In genomic region chr1:145957443-145958319, GRCh38 we compare ENCODE assay signal across 8 cellular contexts. TPM values are rescaled to one million over a fixed set of nuclear protein-coding genes. Genes with fewer than 3 reads are reported as not detected.
DNase-seq lines count a peak whose midpoint lies in the region; ATAC-seq and TF ChIP-seq lines count a peak whose summit lies in the region.

LIX1L (minus strand) TSS chr1:145958017; CDS start chr1:145957927, 90 bp downstream.

- POLR2A ChIA-PET in naive thymus-derived CD4-positive, alpha-beta T cell (lab: Charles Lee), result interaction anchor here (0.8 to 6.0 kb wide), 38 partner anchors 8 to 134 kb away, joined by 3 to 137 read pairs (median 7); partner anchors contain the start of genes NUDT17, PEX11B, PIAS3 and POLR3C

- peak within 1 kb of the TSS; percentile 94 for H2AFZ ChIP-seq in GM23338
- H2AFZ ChIP-seq in fibroblast of lung (ENCODE audit: low read length), result peak within 1 kb of the TSS; percentile 60

- H3K4me3 Mint-ChIP-seq in GM23338, result peak within 1 kb of the TSS; percentile 73
- H3K4me3 Mint-ChIP-seq in naive thymus-derived CD4-positive, alpha-beta T cell, result peak within 1 kb of the TSS; percentile 88 to 99 (median 98)
- peak within 1 kb of the TSS; percentile 82 to 85 for H3K4me3 Mint-ChIP-seq in stimulated activated naive B cell treated with anti-CD40 and anti-IgM and Interleukin-4, amounts not matched to agents 10 μg/mL and 1 μg/mL and 100 μg/mL, for 72 hours

- peaks cover 51% of the 10 kb centered on the region for H3K79me2 ChIP-seq in DOHH2 (ENCODE audit: control insufficient read depth, low read length)
- H3K79me2 ChIP-seq in GM23338 (replicated peaks; ENCODE audit: insufficient read depth), result no peaks in the 10 kb centered on the region
- peaks cover 46% of the 10 kb centered on the region for H3K79me2 ChIP-seq in fibroblast of lung (ENCODE audit: control insufficient read depth, insufficient read depth, low read length)

- H3K27me3 Mint-ChIP-seq in GM23338 (ENCODE audit: insufficient read depth, low read depth, poor library complexity), result peaks cover 57% of the 10 kb centered on the region
- H3K27me3 Mint-ChIP-seq in naive thymus-derived CD4-positive, alpha-beta T cell, result peaks cover 0 to 4% (median 0%) of the 10 kb centered on the region in 5 donors
- H3K27me3 Mint-ChIP-seq in stimulated activated naive B cell treated with anti-CD40 and anti-IgM and Interleukin-4, amounts not matched to agents 10 μg/mL and 1 μg/mL and 100 μg/mL, for 72 hours, result no peaks in the 10 kb centered on the region

- H3K4me2 ChIP-seq in DOHH2 (ENCODE audit: low read length) (peak within 1 kb of the TSS; percentile 98), GM23338 (peak within 1 kb of the TSS; percentile 87), fibroblast of lung (ENCODE audit: extremely low read depth, insufficient read depth, low read length) (peak within 1 kb of the TSS; percentile 97)

- H3K9me3 ChIP-seq in DOHH2 (ENCODE audit: control insufficient read depth, insufficient read depth, low read length), result no peaks in the 10 kb centered on the region
- no peaks in the 10 kb centered on the region for H3K9me3 ChIP-seq in fibroblast of lung (ENCODE audit: control insufficient read depth, insufficient read depth, low read depth, low read length)
- no peaks in the 10 kb centered on the region for H3K9me3 ChIP-seq in naive thymus-derived CD4-positive, alpha-beta T cell (ENCODE audit: control insufficient read depth in 2 of 3, low read length in 3 of 3)

- H3F3A ChIP-seq in DOHH2 (ENCODE audit: control insufficient read depth, insufficient read depth) (peaks cover 20% of the 10 kb centered on the region), GM23338 (replicated peaks; ENCODE audit: low read depth) (no peaks in the 10 kb centered on the region; the same call in 1 of the 2 replicates)

- H3K36me3 Mint-ChIP-seq in GM23338 (ENCODE audit: low read depth), result no peaks in the 10 kb centered on the region; the same call in 2 of the 3 replicates
- H3K36me3 Mint-ChIP-seq in naive thymus-derived CD4-positive, alpha-beta T cell, result peaks cover 0 to 18% (median 0%) of the 10 kb centered on the region in 5 donors
- H3K36me3 Mint-ChIP-seq in stimulated activated naive B cell treated with anti-CD40 and anti-IgM and Interleukin-4, amounts not matched to agents 10 μg/mL and 1 μg/mL and 100 μg/mL, for 72 hours, result peaks cover 2 to 5% of the 10 kb centered on the region in 2 donors

- H3K27ac Mint-ChIP-seq in GM23338, result no peak within 1 kb of the TSS
- peak within 1 kb of the TSS; percentile 87 to 98 (median 92) for H3K27ac Mint-ChIP-seq in naive thymus-derived CD4-positive, alpha-beta T cell
- H3K27ac Mint-ChIP-seq in stimulated activated naive B cell treated with anti-CD40 and anti-IgM and Interleukin-4, amounts not matched to agents 10 μg/mL and 1 μg/mL and 100 μg/mL, for 72 hours, result peak within 1 kb of the TSS; percentile 94

- peaks cover 1% of the 10 kb centered on the region; the same call in 2 of the 3 replicates for H3K9me3 Mint-ChIP-seq in GM23338
- peaks cover 0 to 1% (median 0%) of the 10 kb centered on the region in 11 donors for H3K9me3 Mint-ChIP-seq in naive thymus-derived CD4-positive, alpha-beta T cell
- H3K9me3 Mint-ChIP-seq in stimulated activated naive B cell treated with anti-CD40 and anti-IgM and Interleukin-4, amounts not matched to agents 10 μg/mL and 1 μg/mL and 100 μg/mL, for 72 hours, result no peaks in the 10 kb centered on the region

- H3K4me1 ChIP-seq in DOHH2 (ENCODE audit: control insufficient read depth, low read length), result peaks cover 71% of the 10 kb centered on the region
- peaks cover 12% of the 10 kb centered on the region for H3K4me1 ChIP-seq in GM23338 (ENCODE audit: insufficient read depth)
- H3K4me1 ChIP-seq in fibroblast of lung (ENCODE audit: control insufficient read depth, extremely low read depth, insufficient read depth, low read length), result peaks cover 20% of the 10 kb centered on the region
- peaks cover 35 to 57% of the 10 kb centered on the region in 2 donors for H3K4me1 ChIP-seq in naive thymus-derived CD4-positive, alpha-beta T cell (ENCODE audit: control insufficient read depth in 2 of 2, insufficient read depth in 2 of 2, low read length in 2 of 2)

- H3K9ac ChIP-seq in fibroblast of lung (ENCODE audit: insufficient read depth, low read length), result peak within 1 kb of the TSS; percentile 81

- no peak for TF ChIP-seq CTCF in DOHH2 (IDR thresholded peaks at IDR 0.05; ENCODE audit: low read depth, low read length, poor library complexity, severe bottlenecking)
- no peak for TF ChIP-seq CTCF in GM23338 (conservative IDR thresholded peaks at IDR 0.05; ENCODE audit: low read depth in 2 of 2)
- TF ChIP-seq CTCF in fibroblast of lung (conservative IDR thresholded peaks at IDR 0.05 in 1 of 2, IDR thresholded peaks at IDR 0.05 in 1 of 2; ENCODE audit: low read depth in 1 of 2, low read length in 2 of 2), result no peak

- CTCF ChIA-PET in naive thymus-derived CD4-positive, alpha-beta T cell (lab: Charles Lee), result interaction anchor here (0.7 to 2.2 kb wide), 13 partner anchors 9 to 111 kb away, joined by 3 to 20 read pairs (median 4); partner anchors contain the start of genes ITGA10, PIAS3 and RBM8A

- peak within 1 kb of the TSS; percentile 51 for H3K27ac ChIP-seq in DOHH2 (ENCODE audit: low read depth, low read length)
- H3K27ac ChIP-seq in GM23338 (ENCODE audit: low read depth), result no peak within 1 kb of the TSS
- peak within 1 kb of the TSS; percentile 87 for H3K27ac ChIP-seq in fibroblast of lung (ENCODE audit: insufficient read depth, low read length)
- H3K27ac ChIP-seq in naive thymus-derived CD4-positive, alpha-beta T cell (ENCODE audit: low read depth, low read length), result peak within 1 kb of the TSS; percentile 94

- intact Hi-C loops in naive thymus-derived CD4-positive, alpha-beta T cell (cut with micrococcal nuclease), result loop anchor here (1.0 to 2.0 kb wide), 8 partner anchors 11 to 98 kb away; partner anchors contain the start of genes PIAS3 (in 2 of the 2), RBM8A (in 2 of the 2) and PEX11B (in 1 of the 2)

- no peaks in the 10 kb centered on the region for H3K27me3 ChIP-seq in DOHH2 (ENCODE audit: control insufficient read depth, low read length)
- peaks cover 84% of the 10 kb centered on the region for H3K27me3 ChIP-seq in GM23338 (ENCODE audit: insufficient read depth)
- no peaks in the 10 kb centered on the region for H3K27me3 ChIP-seq in fibroblast of lung (ENCODE audit: control insufficient read depth, insufficient read depth, low read length)
- no peaks in the 10 kb centered on the region for H3K27me3 ChIP-seq in naive thymus-derived CD4-positive, alpha-beta T cell (ENCODE audit: control insufficient read depth in 2 of 2, insufficient read depth in 2 of 2, low read length in 2 of 2)

- ATAC-seq in GM23338, result peak; percentile 80
- peak; percentile 95 for ATAC-seq in naive thymus-derived CD4-positive, alpha-beta T cell
- ATAC-seq in stimulated activated naive B cell treated with anti-CD40 and anti-IgM and Interleukin-4, amounts not matched to agents 10 μg/mL and 1 μg/mL and 100 μg/mL, for 72 hours (replicated peaks), result peak; percentile 92 to 93

- DNase-seq in GM23338 (ENCODE audit: low spot score) (peak; percentile 99), LHCN-M2 (ENCODE audit: low read depth) (peak; percentile 97), RPMI8226 (peak; percentile 99), fibroblast of lung (ENCODE audit: low read depth in 2 of 2) (peak; percentile 95 to 97)
- DNase-seq in activated T-helper 1 cell treated with anti-CD3 and anti-CD28 coated beads, Interleukin-2, amount 50 U/mL, for 16 hours (ENCODE audit: low read depth in 1 of 2, low spot score in 1 of 2), result peak; percentile 88 to 91
- peak; percentile 79 to 97 (median 94) for DNase-seq in naive thymus-derived CD4-positive, alpha-beta T cell
- DNase-seq in stimulated activated naive B cell treated with anti-CD40 and anti-IgM and Interleukin-4, amounts not matched to agents 10 μg/mL and 1 μg/mL and 100 μg/mL, for 72 hours, result peak; percentile 93

- H4K20me1 ChIP-seq in DOHH2 (ENCODE audit: control insufficient read depth, insufficient read depth, low read depth, low read length) (no peaks in the 10 kb centered on the region), GM23338 (replicated peaks; ENCODE audit: insufficient read depth) (no peaks in the 10 kb centered on the region), fibroblast of lung (ENCODE audit: control insufficient read depth, extremely low read depth, insufficient read depth, low read length) (no peaks in the 10 kb centered on the region)

- H3K4me3 ChIP-seq in DOHH2 (ENCODE audit: low read length) (peak within 1 kb of the TSS; percentile 87), GM23338 (peak within 1 kb of the TSS; percentile 72), fibroblast of lung (replicated peaks in 1 of 4; ENCODE audit: control extremely low read depth in 1 of 4, insufficient read depth in 1 of 4, low read depth in 3 of 4, low read length in 4 of 4) (peak within 1 kb of the TSS; percentile 75 to 95 (median 80))
- peak within 1 kb of the TSS; percentile 70 for H3K4me3 ChIP-seq in naive thymus-derived CD4-positive, alpha-beta T cell (ENCODE audit: low read length)

- peaks cover 22% of the 10 kb centered on the region for H3K4me1 Mint-ChIP-seq in GM23338
- H3K4me1 Mint-ChIP-seq in naive thymus-derived CD4-positive, alpha-beta T cell, result peaks cover 59 to 70% (median 66%) of the 10 kb centered on the region in 7 donors
- H3K4me1 Mint-ChIP-seq in stimulated activated naive B cell treated with anti-CD40 and anti-IgM and Interleukin-4, amounts not matched to agents 10 μg/mL and 1 μg/mL and 100 μg/mL, for 72 hours, result peaks cover 41 to 83% of the 10 kb centered on the region in 2 donors

- peaks cover 21% of the 10 kb centered on the region for H3K36me3 ChIP-seq in DOHH2 (ENCODE audit: control insufficient read depth, low read length)
- H3K36me3 ChIP-seq in GM23338 (ENCODE audit: insufficient read depth), result no peaks in the 10 kb centered on the region
- H3K36me3 ChIP-seq in fibroblast of lung (ENCODE audit: control insufficient read depth, insufficient read depth, low read length), result peaks cover 1% of the 10 kb centered on the region
- H3K36me3 ChIP-seq in naive thymus-derived CD4-positive, alpha-beta T cell (ENCODE audit: control insufficient read depth in 2 of 3, insufficient read depth in 3 of 3, low read length in 3 of 3), result no peaks in the 10 kb centered on the region

- no peaks in the 10 kb centered on the region for H3K9me2 ChIP-seq in DOHH2 (replicated peaks; ENCODE audit: control insufficient read depth, low read length)
- H3K9me2 ChIP-seq in GM23338 (ENCODE audit: insufficient read depth), result no peaks in the 10 kb centered on the region

RNA-seq across cellular contexts. Expression of gene LIX1L, which starts in this region (rescaled TPM):
- 2.5 and 2.6 TPM in 2 replicates for total RNA-seq in GM23338 (2014; rRNA removed; shearing (Covaris generic))
- polyA plus RNA-seq in GM23338 (2016; fragmentation: Nextera tagmentation; extraction: Ambion mirVana) (0.76 and 1.1 TPM in 2 replicates), fibroblast of lung (63.3 and 65.7 TPM in 2 replicates)
- total RNA-seq in LHCN-M2 (2014; rRNA removed) (35.0 and 37.4 TPM in 2 replicates), fibroblast of lung (10.5 and 14.2 TPM in 2 replicates)
- polyA plus RNA-seq in LHCN-M2 (2012), result 20.8 TPM
- 17.0 and 20.1 TPM in 2 replicates for polyA plus RNA-seq in fibroblast of lung (2012)
- polyA minus RNA-seq in fibroblast of lung (ENCODE audit: low replicate concordance), result 28.7 and 31.4 TPM in 2 replicates
- 10 to 100 TPM; 31.6 to 59.2 (median 47.6) TPM for total RNA-seq in naive thymus-derived CD4-positive, alpha-beta T cell
- polyA plus RNA-seq in naive thymus-derived CD4-positive, alpha-beta T cell, result 10 to 100 TPM; 29.3 to 32.1 TPM
